1 cellular context compared by ENCODE assay signal in genomic region chr1:12130466-12131130, GRCh38.
TF ChIP-seq lines count a peak whose summit lies in the region.

No MANE protein-coding gene starts in this region.

TF ChIP-seq in HEK293, 187 proteins besides CTCF, POLR2A, EP300 and RAD21:
- TF ChIP-seq SCRT2 (tag by site-specific recombination; IDR thresholded peaks at IDR 0.05) (peak; percentile 29; the same call in 1 of the 2 replicates), ZNF175 (tag by site-specific recombination; IDR thresholded peaks at IDR 0.05) (no peak), ZNF140 (tag by site-specific recombination; IDR thresholded peaks at IDR 0.05) (no peak), OSR2 (tag by site-specific recombination; IDR thresholded peaks at IDR 0.05) (no peak)
